7 cellular contexts compared by ENCODE assay signal in the genomic region with DNA sequence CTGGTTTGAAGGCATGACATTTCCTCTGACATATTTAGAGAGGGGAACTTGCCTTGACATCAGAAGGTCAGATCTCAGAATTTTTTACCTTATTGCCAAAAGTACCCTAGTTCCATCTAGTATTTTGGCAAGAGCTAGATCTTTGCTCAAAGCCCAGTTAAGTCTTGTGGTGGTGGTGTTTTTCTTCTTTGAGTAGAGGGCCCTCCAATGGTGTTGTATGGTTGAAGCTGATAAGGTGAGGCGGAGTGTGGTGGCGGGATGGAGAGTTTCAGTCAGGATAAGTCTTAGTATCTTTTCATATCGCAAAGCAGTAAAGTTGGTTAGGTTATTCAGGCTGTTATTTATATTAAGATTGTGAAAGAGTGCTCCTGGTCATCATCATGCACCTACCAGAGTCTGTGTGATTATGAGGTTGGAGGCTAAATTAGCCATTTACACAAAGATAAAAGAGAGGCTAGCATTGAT. TPM values are rescaled to one million over a fixed set of nuclear protein-coding genes. Genes with fewer than 3 reads are reported as not detected.
DNase-seq lines count a peak whose midpoint lies in the region; ATAC-seq and TF ChIP-seq lines count a peak whose summit lies in the region.

No MANE protein-coding gene starts in this region.

- H3K4me3 ChIP-seq in gastroesophageal sphincter, result no peak overlapping the region

- CTCF ChIA-PET in WTC11 (lab: Charles Lee), result interaction anchor here (0.6 to 2.7 kb wide), 15 partner anchors 9 to 105 kb away, joined by 3 to 30 read pairs (median 5); a partner anchor contains a TSS

- peaks cover 47% of the 10 kb centered on the region for H3K4me1 Mint-ChIP-seq in WTC11
- peaks cover 57% of the 10 kb centered on the region for H3K4me1 Mint-ChIP-seq in stimulated activated effector memory CD8-positive, alpha-beta T cell treated with anti-CD3 and anti-CD28 coated beads, Interleukin-12 subunit alpha, Interleukin-12 subunit beta, amount 100 ng/mL, for 72 hours

- TF ChIP-seq CTCF in WTC11 (IDR thresholded peaks at IDR 0.05) (no peak), gastroesophageal sphincter (IDR thresholded peaks at IDR 0.05) (no peak)

- peak overlapping the region in 3 of 4 donors; percentile 43 to 71 (median 48) for H3K27ac ChIP-seq in gastroesophageal sphincter

- DNase-seq in HUDEP-2 (lab: John Stamatoyannopoulos, UW; ENCODE audit: unreplicated experiment in 76 of 76), result peak in 45 of 76 experiments; percentile 6 to 66 (median 33)
- DNase-seq in WTC11 (ENCODE audit: low spot score), result no peak
- no peak for DNase-seq in stimulated activated effector memory CD8-positive, alpha-beta T cell treated with anti-CD3 and anti-CD28 coated beads, Interleukin-12 subunit alpha, Interleukin-12 subunit beta, amount 100 ng/mL, for 72 hours (ENCODE audit: low spot score in 2 of 2)
- no peak for DNase-seq in DMS114 treated with DMSO at 0.1 percent for 48 hours (lab: John Stamatoyannopoulos, UW; ENCODE audit: unreplicated experiment)
- no peak for DNase-seq in islet precursor cell
- no peak for DNase-seq in nucleus accumbens (lab: John Stamatoyannopoulos, UW)

- peaks cover 7% of the 10 kb centered on the region for H3K36me3 Mint-ChIP-seq in WTC11
- H3K36me3 Mint-ChIP-seq in stimulated activated effector memory CD8-positive, alpha-beta T cell treated with anti-CD3 and anti-CD28 coated beads, Interleukin-12 subunit alpha, Interleukin-12 subunit beta, amount 100 ng/mL, for 72 hours, result peaks cover 21% of the 10 kb centered on the region

- H3K27me3 Mint-ChIP-seq in WTC11 (ENCODE audit: low read depth), result no peaks in the 10 kb centered on the region

- no peaks in the 10 kb centered on the region for H3K9me3 ChIP-seq in gastroesophageal sphincter

- no peak for TF ChIP-seq EP300 in gastroesophageal sphincter (IDR thresholded peaks at IDR 0.05)

- H3K27me3 ChIP-seq in gastroesophageal sphincter, result no peaks in the 10 kb centered on the region

- TF ChIP-seq POLR2A in gastroesophageal sphincter (IDR thresholded peaks at IDR 0.05), result no peak

- peaks cover 5 to 49% (median 12%) of the 10 kb centered on the region in 3 donors for H3K4me1 ChIP-seq in gastroesophageal sphincter

- no peak overlapping the region for H3K4me3 Mint-ChIP-seq in WTC11
- H3K4me3 Mint-ChIP-seq in stimulated activated effector memory CD8-positive, alpha-beta T cell treated with anti-CD3 and anti-CD28 coated beads, Interleukin-12 subunit alpha, Interleukin-12 subunit beta, amount 100 ng/mL, for 72 hours, result peak overlapping the region; percentile 57

- whole genome bisulfite sequencing in gastroesophageal sphincter (ENCODE audit: low coverage in 1 of 2), 2 donors, result 40 to 57% methylated on average over 1 to 3 of the region's 3 CpGs

- ATAC-seq in WTC11 (no peak), gastroesophageal sphincter (no peak)
- no peak for ATAC-seq in stimulated activated effector memory CD8-positive, alpha-beta T cell treated with anti-CD3 and anti-CD28 coated beads, Interleukin-12 subunit alpha, Interleukin-12 subunit beta, amount 100 ng/mL, for 72 hours

- POLR2A ChIA-PET in WTC11 (lab: Charles Lee), result interaction anchor here (0.6 kb wide), 1 partner anchor 81 kb away, joined by 3 read pairs; no protein-coding TSS in a partner anchor

- peak overlapping the region; percentile 65 for H3K27ac Mint-ChIP-seq in WTC11
- H3K27ac Mint-ChIP-seq in stimulated activated effector memory CD8-positive, alpha-beta T cell treated with anti-CD3 and anti-CD28 coated beads, Interleukin-12 subunit alpha, Interleukin-12 subunit beta, amount 100 ng/mL, for 72 hours, result peak overlapping the region; percentile 96

- peaks cover 7% of the 10 kb centered on the region for H3K9me3 Mint-ChIP-seq in WTC11
- H3K9me3 Mint-ChIP-seq in stimulated activated effector memory CD8-positive, alpha-beta T cell treated with anti-CD3 and anti-CD28 coated beads, Interleukin-12 subunit alpha, Interleukin-12 subunit beta, amount 100 ng/mL, for 72 hours, result no peaks in the 10 kb centered on the region

- H3K36me3 ChIP-seq in gastroesophageal sphincter, result no peaks in the 10 kb centered on the region

TF ChIP-seq in WTC11, 78 proteins besides CTCF, POLR2A, EP300 and RAD21:
- TF ChIP-seq TCF7 (CRISPR knock-in tag; IDR thresholded peaks at IDR 0.05; ENCODE audit: low read depth) (no peak), FOXK1 (CRISPR knock-in tag; IDR thresholded peaks at IDR 0.05) (no peak), PRRX2 (CRISPR knock-in tag; IDR thresholded peaks at IDR 0.05) (no peak), ZNF263 (CRISPR knock-in tag; IDR thresholded peaks at IDR 0.05; ENCODE audit: low read depth) (no peak), ZNF416 (CRISPR knock-in tag; IDR thresholded peaks at IDR 0.05) (no peak), SMAD4 (CRISPR knock-in tag; IDR thresholded peaks at IDR 0.05) (no peak), MXD4 (CRISPR knock-in tag; IDR thresholded peaks at IDR 0.05; ENCODE audit: borderline replicate concordance) (no peak), NFYB (CRISPR knock-in tag; conservative IDR thresholded peaks at IDR 0.05; ENCODE audit: low read depth) (no peak), ATF1 (CRISPR knock-in tag; IDR thresholded peaks at IDR 0.05) (no peak), NR2C2 (CRISPR knock-in tag; IDR thresholded peaks at IDR 0.05) (no peak), ZNF423 (CRISPR knock-in tag; IDR thresholded peaks at IDR 0.05) (no peak), ZNF232 (CRISPR knock-in tag; IDR thresholded peaks at IDR 0.05) (no peak), ZBTB21 (CRISPR knock-in tag; IDR thresholded peaks at IDR 0.05; ENCODE audit: borderline replicate concordance) (no peak)
- TF ChIP-seq, protein P1, sequence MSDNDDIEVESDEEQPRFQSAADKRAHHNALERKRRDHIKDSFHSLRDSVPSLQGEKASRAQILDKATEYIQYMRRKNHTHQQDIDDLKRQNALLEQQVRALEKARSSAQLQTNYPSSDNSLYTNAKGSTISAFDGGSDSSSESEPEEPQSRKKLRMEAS (CRISPR knock-in tag; IDR thresholded peaks at IDR 0.05), result no peak
- TF ChIP-seq, protein P2, sequence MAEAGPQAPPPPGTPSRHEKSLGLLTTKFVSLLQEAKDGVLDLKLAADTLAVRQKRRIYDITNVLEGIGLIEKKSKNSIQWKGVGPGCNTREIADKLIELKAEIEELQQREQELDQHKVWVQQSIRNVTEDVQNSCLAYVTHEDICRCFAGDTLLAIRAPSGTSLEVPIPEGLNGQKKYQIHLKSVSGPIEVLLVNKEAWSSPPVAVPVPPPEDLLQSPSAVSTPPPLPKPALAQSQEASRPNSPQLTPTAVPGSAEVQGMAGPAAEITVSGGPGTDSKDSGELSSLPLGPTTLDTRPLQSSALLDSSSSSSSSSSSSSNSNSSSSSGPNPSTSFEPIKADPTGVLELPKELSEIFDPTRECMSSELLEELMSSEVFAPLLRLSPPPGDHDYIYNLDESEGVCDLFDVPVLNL (CRISPR knock-in tag; IDR thresholded peaks at IDR 0.05; ENCODE audit: borderline replicate concordance, low read depth), result no peak
- TF ChIP-seq, protein P3, sequence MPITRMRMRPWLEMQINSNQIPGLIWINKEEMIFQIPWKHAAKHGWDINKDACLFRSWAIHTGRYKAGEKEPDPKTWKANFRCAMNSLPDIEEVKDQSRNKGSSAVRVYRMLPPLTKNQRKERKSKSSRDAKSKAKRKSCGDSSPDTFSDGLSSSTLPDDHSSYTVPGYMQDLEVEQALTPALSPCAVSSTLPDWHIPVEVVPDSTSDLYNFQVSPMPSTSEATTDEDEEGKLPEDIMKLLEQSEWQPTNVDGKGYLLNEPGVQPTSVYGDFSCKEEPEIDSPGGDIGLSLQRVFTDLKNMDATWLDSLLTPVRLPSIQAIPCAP (CRISPR knock-in tag; IDR thresholded peaks at IDR 0.05), result no peak
- TF ChIP-seq, protein P4, sequence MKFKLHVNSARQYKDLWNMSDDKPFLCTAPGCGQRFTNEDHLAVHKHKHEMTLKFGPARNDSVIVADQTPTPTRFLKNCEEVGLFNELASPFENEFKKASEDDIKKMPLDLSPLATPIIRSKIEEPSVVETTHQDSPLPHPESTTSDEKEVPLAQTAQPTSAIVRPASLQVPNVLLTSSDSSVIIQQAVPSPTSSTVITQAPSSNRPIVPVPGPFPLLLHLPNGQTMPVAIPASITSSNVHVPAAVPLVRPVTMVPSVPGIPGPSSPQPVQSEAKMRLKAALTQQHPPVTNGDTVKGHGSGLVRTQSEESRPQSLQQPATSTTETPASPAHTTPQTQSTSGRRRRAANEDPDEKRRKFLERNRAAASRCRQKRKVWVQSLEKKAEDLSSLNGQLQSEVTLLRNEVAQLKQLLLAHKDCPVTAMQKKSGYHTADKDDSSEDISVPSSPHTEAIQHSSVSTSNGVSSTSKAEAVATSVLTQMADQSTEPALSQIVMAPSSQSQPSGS (CRISPR knock-in tag; IDR thresholded peaks at IDR 0.05; ENCODE audit: borderline replicate concordance, low read depth), result no peak
- TF ChIP-seq, protein P5, sequence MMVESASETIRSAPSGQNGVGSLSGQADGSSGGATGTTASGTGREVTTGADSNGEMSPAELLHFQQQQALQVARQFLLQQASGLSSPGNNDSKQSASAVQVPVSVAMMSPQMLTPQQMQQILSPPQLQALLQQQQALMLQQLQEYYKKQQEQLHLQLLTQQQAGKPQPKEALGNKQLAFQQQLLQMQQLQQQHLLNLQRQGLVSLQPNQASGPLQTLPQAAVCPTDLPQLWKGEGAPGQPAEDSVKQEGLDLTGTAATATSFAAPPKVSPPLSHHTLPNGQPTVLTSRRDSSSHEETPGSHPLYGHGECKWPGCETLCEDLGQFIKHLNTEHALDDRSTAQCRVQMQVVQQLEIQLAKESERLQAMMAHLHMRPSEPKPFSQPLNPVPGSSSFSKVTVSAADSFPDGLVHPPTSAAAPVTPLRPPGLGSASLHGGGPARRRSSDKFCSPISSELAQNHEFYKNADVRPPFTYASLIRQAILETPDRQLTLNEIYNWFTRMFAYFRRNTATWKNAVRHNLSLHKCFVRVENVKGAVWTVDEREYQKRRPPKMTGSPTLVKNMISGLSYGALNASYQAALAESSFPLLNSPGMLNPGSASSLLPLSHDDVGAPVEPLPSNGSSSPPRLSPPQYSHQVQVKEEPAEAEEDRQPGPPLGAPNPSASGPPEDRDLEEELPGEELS (CRISPR knock-in tag; IDR thresholded peaks at IDR 0.05), result no peak

RNA-seq across cellular contexts. Expression of a gene that starts 20.1 kb away (rescaled TPM):
- total RNA-seq in WTC11 (2021) (214 to 327 TPM (median 222 TPM) in 3 replicates), gastroesophageal sphincter (100 to 1,000 TPM; 454 to 752 (median 541) TPM)

Comparison
In these comparisons a context has a peak if more than half of its experiments do, and no peak if none do; other contexts are left out.
1. DNase-seq: peak in HUDEP-2 (45 of 76); none in WTC11 (single experiment), stimulated activated effector memory CD8-positive, alpha-beta T cell treated with anti-CD3 and anti-CD28 coated beads, Interleukin-12 subunit alpha, Interleukin-12 subunit beta, amount 100 ng/mL, for 72 hours (0 of 2), DMS114 treated with DMSO at 0.1 percent for 48 hours (single experiment), islet precursor cell (single experiment) and nucleus accumbens (0 of 56).